ENCODE assay signal across 8 cellular contexts in the genomic region with DNA sequence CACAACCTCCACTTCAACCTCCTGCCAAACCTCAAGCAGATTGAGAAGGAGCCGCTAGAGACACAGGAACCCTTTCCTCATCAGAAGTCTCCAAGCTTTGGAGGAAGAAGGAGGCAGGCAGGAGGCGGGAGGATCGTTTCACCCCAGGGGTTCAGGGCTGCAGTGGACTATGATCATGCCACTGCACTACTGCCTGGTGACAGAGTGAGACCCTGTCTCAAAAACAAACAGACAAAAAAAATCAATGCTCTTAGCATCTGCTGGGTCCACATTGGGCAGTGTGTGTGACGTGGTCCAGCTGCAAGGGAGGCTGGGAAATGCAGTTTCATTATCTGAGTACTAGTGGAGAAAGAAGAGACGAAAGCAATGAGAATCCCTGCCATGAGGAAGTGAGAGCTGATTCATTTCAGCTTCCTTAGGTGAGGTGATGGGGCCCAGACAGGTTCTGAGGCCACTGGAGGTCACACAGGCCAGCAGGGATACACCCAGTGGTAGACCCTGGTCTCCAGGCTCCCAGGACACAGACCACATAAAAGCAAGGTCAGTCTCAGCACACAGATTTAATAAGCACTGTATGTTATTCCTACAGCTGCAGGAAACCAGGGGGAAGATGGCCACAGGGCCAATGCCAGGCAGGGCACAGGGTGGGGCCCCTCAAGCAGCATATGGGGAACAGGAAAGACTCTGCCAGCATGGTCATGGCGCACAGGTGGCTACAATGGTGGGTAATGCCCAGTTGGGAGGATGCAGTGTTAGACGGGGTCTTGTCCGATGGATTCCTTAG. TPM values are rescaled to one million over a fixed set of nuclear protein-coding genes. Genes with fewer than 3 reads are reported as not detected.
DNase-seq lines count a peak whose midpoint lies in the region; ATAC-seq and TF ChIP-seq lines count a peak whose summit lies in the region.

No MANE protein-coding gene starts in this region.

- no peak overlapping the region for H3K9ac ChIP-seq in colonic mucosa (ENCODE audit: low read depth in 2 of 2, low read length in 2 of 2)

- DNase-seq in HT1080 (ENCODE audit: low read depth) = peak; percentile 31
- peak; percentile 53 for DNase-seq in germinal center (ENCODE audit: low spot score)
- no peak for DNase-seq in left ventricle myocardium superior
- no peak for DNase-seq in NCI-H2029 (lab: John Stamatoyannopoulos, UW)
- DNase-seq in brain microvascular endothelial cell = no peak
- no peak for DNase-seq in colonic mucosa

- peak; percentile 88 for ATAC-seq in GM18520 (IDR thresholded peaks at IDR 0.05; ENCODE audit: unreplicated experiment)
- ATAC-seq in GM21619 (IDR thresholded peaks at IDR 0.05; ENCODE audit: unreplicated experiment) = peak; percentile 94
- no peak for ATAC-seq in left ventricle myocardium superior

- no peak overlapping the region for H3K27ac ChIP-seq in brain microvascular endothelial cell
- no peak overlapping the region for H3K27ac ChIP-seq in colonic mucosa

- H3K36me3 ChIP-seq in brain microvascular endothelial cell (replicated peaks) (no peaks in the 10 kb centered on the region), colonic mucosa (no peaks in the 10 kb centered on the region)

- H3K9me3 ChIP-seq in colonic mucosa = no peaks in the 10 kb centered on the region

- H3K4me3 ChIP-seq in brain microvascular endothelial cell (ENCODE audit: low read depth, low read length) = no peak overlapping the region
- no peak overlapping the region for H3K4me3 ChIP-seq in colonic mucosa

- TF ChIP-seq CTCF in brain microvascular endothelial cell (IDR thresholded peaks at IDR 0.05; ENCODE audit: low read depth, low read length, missing control alignments) (no peak), colonic mucosa (IDR thresholded peaks at IDR 0.05) (no peak)

- in situ Hi-C loops in brain microvascular endothelial cell (cut with HindIII; ENCODE audit: low pct_ligation_motif_present, low sequenced_read_pairs) = no loop called here

- H3K27me3 ChIP-seq in brain microvascular endothelial cell (replicated peaks) (peaks cover 32% of the 10 kb centered on the region), colonic mucosa (peaks cover 27% of the 10 kb centered on the region)

- intact Hi-C loops in left ventricle myocardium superior (cut with micrococcal nuclease) (no loop called here), colonic mucosa (cut with DNase I) (no loop called here)

- H3K4me1 ChIP-seq in colonic mucosa = no peaks in the 10 kb centered on the region

RNA-seq across cellular contexts. Expression of gene GFRA4, which starts 4.3 kb away (rescaled TPM):
- not detected in 2 replicates for total RNA-seq in HT1080 (2014; rRNA removed; shearing (Covaris generic))
- polyA plus RNA-seq in HT1080 (2015; cell fraction: cytosol; rRNA removed) = not detected in 2 replicates
- polyA plus RNA-seq in HT1080 (2015; cell fraction: nucleus; rRNA removed) = not detected in 2 replicates
- not detected for total RNA-seq in left ventricle myocardium superior
- not detected for total RNA-seq in colonic mucosa

RNA-seq across cellular contexts. Expression of gene ADAM33, which starts 22.9 kb away (rescaled TPM):
- not detected in 2 replicates for total RNA-seq in HT1080 (2014; rRNA removed; shearing (Covaris generic))
- not detected in 2 replicates for polyA plus RNA-seq in HT1080 (2015; cell fraction: cytosol; rRNA removed)
- 0.08 and 0.15 TPM in 2 replicates for polyA plus RNA-seq in HT1080 (2015; cell fraction: nucleus; rRNA removed)
- total RNA-seq in left ventricle myocardium superior = 12.2 TPM
- total RNA-seq in colonic mucosa = 1 to 10 TPM; 6.7 to 8.1 TPM

RNA-seq across cellular contexts. Expression of gene SIGLEC1, which starts 53.5 kb away (rescaled TPM):
- total RNA-seq in HT1080 (2014; rRNA removed; shearing (Covaris generic)) = not detected in 2 replicates
- polyA plus RNA-seq in HT1080 (2015; cell fraction: cytosol; rRNA removed) = not detected in 2 replicates
- polyA plus RNA-seq in HT1080 (2015; cell fraction: nucleus; rRNA removed) = not detected in 2 replicates
- total RNA-seq in left ventricle myocardium superior (7.1 TPM), colonic mucosa (1 to 10 TPM; 2.5 to 4.6 TPM)

Comparison
In these comparisons a context has a peak if more than half of its experiments do, and no peak if none do; other contexts are left out.
1. DNase-seq: peak in HT1080 (single experiment) and germinal center (single experiment); none in left ventricle myocardium superior (single experiment), NCI-H2029 (single experiment), brain microvascular endothelial cell (single experiment) and colonic mucosa (single experiment).